8 cellular contexts compared by ENCODE assay signal in genomic region chr16:15154005-15154404, GRCh38. TPM values are rescaled to one million over a fixed set of nuclear protein-coding genes. Genes with fewer than 3 reads are reported as not detected.
DNase-seq lines count a peak whose midpoint lies in the region; ATAC-seq, FAIRE-seq and TF ChIP-seq lines count a peak whose summit lies in the region.
"Not testable (repeated sequence)": the region's sequence is repeated elsewhere in the genome, so short reads cannot be mapped to it uniquely, and the experiment has no call there.

No MANE protein-coding gene starts in this region.

- not testable (repeated sequence) for H2BK5ac ChIP-seq in trophoblast cell (ENCODE audit: low read depth, low read length, poor library complexity)

- not testable (repeated sequence) for H3K36me3 ChIP-seq in CD8-positive, alpha-beta T cell (ENCODE audit: insufficient read depth, low read length); kidney (ENCODE audit: control insufficient read depth in 1 of 2, insufficient read depth in 2 of 2, low read length in 2 of 2); trophoblast cell (ENCODE audit: control insufficient read depth in 1 of 2, insufficient read depth in 2 of 2, low read length in 2 of 2); thymus (ENCODE audit: control insufficient read depth, insufficient read depth)

- not testable (repeated sequence) for H2AFZ ChIP-seq in trophoblast cell (ENCODE audit: insufficient read depth, low read length, poor library complexity)

- WGBS in trophoblast cell (ENCODE audit: extremely low coverage, insufficient coverage, insufficient read length), result no CpG with 5 or more reads among the region's 48 CpGs
- WGBS in thymus, result under 1% methylated on average over 28 of the region's 48 CpGs

- H3K27ac Mint-ChIP-seq in CD8-positive, alpha-beta T cell, result peak overlapping the region; percentile 45
- not testable (repeated sequence) for H3K27ac Mint-ChIP-seq in T-helper 1 cell treated with Interleukin-12 subunit alpha and Interleukin-12 subunit beta and Interleukin-4 antibody, amounts not matched to agents 30 μg/mL and 1 μg/mL, for 36 hours

- peak overlapping the region; percentile 52 for H3K4me2 ChIP-seq in trophoblast cell (ENCODE audit: low read length)

- not testable (repeated sequence) for H3K14ac ChIP-seq in trophoblast cell (ENCODE audit: low read length)

- H3K79me2 ChIP-seq in trophoblast cell (ENCODE audit: control insufficient read depth, insufficient read depth, low read length, poor library complexity), result not testable (repeated sequence)

- not testable (repeated sequence) for H3K4ac ChIP-seq in trophoblast cell (ENCODE audit: low read depth, low read length)

- not testable (repeated sequence) for H2AK5ac ChIP-seq in trophoblast cell (ENCODE audit: low read length)

- not testable (repeated sequence) for H3K9me3 Mint-ChIP-seq in CD8-positive, alpha-beta T cell; T-helper 1 cell treated with Interleukin-12 subunit alpha and Interleukin-12 subunit beta and Interleukin-4 antibody, amounts not matched to agents 30 μg/mL and 1 μg/mL, for 36 hours

- H4K91ac ChIP-seq in trophoblast cell (ENCODE audit: low read depth, low read length), result peak overlapping the region; percentile 6

- ATAC-seq in CD8-positive, alpha-beta T cell, result not testable (repeated sequence)

- H3K79me1 ChIP-seq in trophoblast cell (ENCODE audit: low read length), result not testable (repeated sequence)

- H4K8ac ChIP-seq in trophoblast cell (ENCODE audit: low read depth, low read length), result not testable (repeated sequence)

- POLR2A ChIA-PET in CD8-positive, alpha-beta T cell (lab: Charles Lee), result not testable (repeated sequence)

- H3K4me1 Mint-ChIP-seq in CD8-positive, alpha-beta T cell (ENCODE audit: low read depth); T-helper 1 cell treated with Interleukin-12 subunit alpha and Interleukin-12 subunit beta and Interleukin-4 antibody, amounts not matched to agents 30 μg/mL and 1 μg/mL, for 36 hours (ENCODE audit: low read depth): not testable (repeated sequence)

- H3K27ac ChIP-seq in CD8-positive, alpha-beta T cell (ENCODE audit: low read depth, low read length); kidney (ENCODE audit: low read depth in 2 of 2, low read length in 2 of 2); trophoblast cell (ENCODE audit: low read depth, low read length); thymus (ENCODE audit: low read depth): not testable (repeated sequence)

- H3K27me3 ChIP-seq in CD8-positive, alpha-beta T cell (ENCODE audit: insufficient read depth, low read length); trophoblast cell (ENCODE audit: insufficient read depth, low read length); thymus (ENCODE audit: control insufficient read depth, insufficient read depth): not testable (repeated sequence)

- not testable (repeated sequence) for H3K23ac ChIP-seq in trophoblast cell (ENCODE audit: low read length)

- not testable (repeated sequence) for H3K9me3 ChIP-seq in CD8-positive, alpha-beta T cell (ENCODE audit: low read length); kidney (ENCODE audit: control insufficient read depth in 1 of 2, low read length in 2 of 2); trophoblast cell (ENCODE audit: insufficient read depth, low read depth, low read length); thymus (ENCODE audit: control insufficient read depth)

- not testable (repeated sequence) for H3K36me3 Mint-ChIP-seq in CD8-positive, alpha-beta T cell; T-helper 1 cell treated with Interleukin-12 subunit alpha and Interleukin-12 subunit beta and Interleukin-4 antibody, amounts not matched to agents 30 μg/mL and 1 μg/mL, for 36 hours (ENCODE audit: low read depth)

- CTCF ChIA-PET in CD8-positive, alpha-beta T cell (lab: Charles Lee), result not testable (repeated sequence)

- intact Hi-C loops in CD8-positive, alpha-beta T cell (cut with DNase I, micrococcal nuclease), result loop anchor here in 1 of 2 experiments (10.0 kb wide), 1 partner anchor 99 kb away; the partner anchor contains the start of gene NTAN1
- intact Hi-C loops in kidney (cut with DNase I), result not testable (repeated sequence)

- not testable (repeated sequence) for H2BK120ac ChIP-seq in trophoblast cell (ENCODE audit: insufficient read depth, low read length, poor library complexity)

- H3K18ac ChIP-seq in trophoblast cell (ENCODE audit: low read length), result not testable (repeated sequence)

- not testable (repeated sequence) for H2BK12ac ChIP-seq in trophoblast cell (ENCODE audit: low read length)

- not testable (repeated sequence) for FAIRE-seq in kidney (lab: Jason Lieb, UNC)

- H4K12ac ChIP-seq in trophoblast cell (ENCODE audit: low read depth, low read length), result not testable (repeated sequence)

- not testable (repeated sequence) for H3K4me1 ChIP-seq in CD8-positive, alpha-beta T cell (ENCODE audit: insufficient read depth, low read length); kidney (ENCODE audit: control insufficient read depth in 1 of 2, insufficient read depth in 1 of 2, low read depth in 1 of 2, low read length in 2 of 2); trophoblast cell (ENCODE audit: control insufficient read depth in 1 of 2, insufficient read depth in 2 of 2, low read length in 2 of 2); thymus (ENCODE audit: control insufficient read depth, insufficient read depth, low read length)

- not testable (repeated sequence) for H3K27me3 Mint-ChIP-seq in CD8-positive, alpha-beta T cell (ENCODE audit: low read depth); T-helper 1 cell treated with Interleukin-12 subunit alpha and Interleukin-12 subunit beta and Interleukin-4 antibody, amounts not matched to agents 30 μg/mL and 1 μg/mL, for 36 hours (ENCODE audit: low read depth)

- H3K9ac ChIP-seq in kidney (ENCODE audit: low read length in 2 of 2); trophoblast cell (ENCODE audit: low read length): not testable (repeated sequence)

- TF ChIP-seq CTCF in CD8-positive, alpha-beta T cell (IDR thresholded peaks at IDR 0.05); LNCaP clone FGC (IDR thresholded peaks at IDR 0.05; ENCODE audit: control insufficient read depth, extremely low read depth, insufficient read depth); epithelial cell of proximal tubule (conservative IDR thresholded peaks at IDR 0.05; ENCODE audit: low read depth, low read length); kidney (IDR thresholded peaks at IDR 0.05; ENCODE audit: borderline replicate concordance, extremely low read depth, insufficient read depth): not testable (repeated sequence)

- H3K4me3 Mint-ChIP-seq in CD8-positive, alpha-beta T cell, result peak overlapping the region; percentile 49
- H3K4me3 Mint-ChIP-seq in T-helper 1 cell treated with Interleukin-12 subunit alpha and Interleukin-12 subunit beta and Interleukin-4 antibody, amounts not matched to agents 30 μg/mL and 1 μg/mL, for 36 hours, result peak overlapping the region; percentile 62

- not testable (repeated sequence) for H3K4me3 ChIP-seq in CD8-positive, alpha-beta T cell (ENCODE audit: low read depth, low read length)
- H3K4me3 ChIP-seq in LNCaP clone FGC (ENCODE audit: low read depth, low read length) (peak overlapping the region; percentile 55), epithelial cell of proximal tubule (ENCODE audit: low read depth, low read length) (peak overlapping the region; percentile 52), kidney (ENCODE audit: low read length in 2 of 2) (peak overlapping the region in 1 of 2 donors; percentile 44), trophoblast cell (ENCODE audit: low read depth, low read length) (peak overlapping the region; percentile 68), thymus (ENCODE audit: low read length) (peak overlapping the region; percentile 47)

- DNase-seq in CD8-positive, alpha-beta T cell, result peak in 1 of 7 experiments; percentile 37
- DNase-seq in LNCaP clone FGC (ENCODE audit: low read depth); epithelial cell of proximal tubule (ENCODE audit: low read depth): not testable (repeated sequence)
- peak; percentile 37 for DNase-seq in activated naive CD4-positive, alpha-beta T cell treated with anti-CD3 and anti-CD28 coated beads, Interleukin-2, amount 50 U/mL, for 16 hours
- DNase-seq in kidney (peak; percentile 86), trophoblast cell (peak in 1 of 2 donors; percentile 6)

RNA-seq across cellular contexts. Expression of gene RRN3, which starts 59.9 kb away (rescaled TPM):
- 10 to 100 TPM; 47.8 to 48.3 TPM for total RNA-seq in CD8-positive, alpha-beta T cell
- 19.5 and 30.0 TPM in 2 replicates for total RNA-seq in epithelial cell of proximal tubule
- total RNA-seq in kidney, result 24.7 TPM
- polyA plus RNA-seq in kidney (ENCODE audit: insufficient read depth, low read depth, low replicate concordance), result 12.3 TPM
- 10.4 and 11.3 TPM in 2 replicates for polyA plus RNA-seq in trophoblast cell (2013)
- 23.9 TPM for polyA plus RNA-seq in thymus
